ENCODE assay signal across 14 cellular contexts in genomic region chr7:136117539-136117938, GRCh38.
DNase-seq lines count a peak whose midpoint lies in the region; ATAC-seq, FAIRE-seq and TF ChIP-seq lines count a peak whose summit lies in the region.
"Had no signal": no experiment of that assay in that cellular context is flagged by ENCODE, and none has a peak within 500 bp of the region (broad histone marks: within the 10 kb centered on the region; RNA-seq: fewer than 3 reads in every experiment).

No MANE protein-coding gene starts in this region.

- 90 to 94% methylated on average over 2 to 7 of the region's 7 CpGs for WGBS in endodermal cell (ENCODE audit: insufficient coverage in 1 of 2, insufficient read length in 1 of 2), 2 experiments
- 90 to 96% methylated on average over 7 of the region's 7 CpGs for WGBS in aorta, 2 donors

- H3K27me3 Mint-ChIP-seq in GM23338 (ENCODE audit: insufficient read depth, low read depth, poor library complexity) (peaks cover 8% of the 10 kb centered on the region), HFFc6 (ENCODE audit: insufficient read depth) (peaks cover 2% of the 10 kb centered on the region; the same call in 1 of the 2 replicates), endodermal cell (ENCODE audit: insufficient read depth) (peaks cover 1% of the 10 kb centered on the region)
- H3K27me3 Mint-ChIP-seq: B cell had no signal

- no peak overlapping the region for H3K4me2 ChIP-seq in GM23338
- H3K4me2 ChIP-seq: BLaER1 treated with 17β-estradiol and CSF1 and Interleukin-3, amounts not matched to agents 10 nM and 100 nM had no signal

- H3K27ac ChIP-seq in GM23338 (ENCODE audit: low read depth) = no peak overlapping the region
- no peak overlapping the region for H3K27ac ChIP-seq in endodermal cell (ENCODE audit: low read depth, low read length)
- H3K27ac ChIP-seq in aorta (ENCODE audit: low read depth in 1 of 2, low read length in 2 of 2) = no peak overlapping the region
- H3K27ac ChIP-seq: BLaER1 treated with 17β-estradiol and CSF1 and Interleukin-3, amounts not matched to agents 10 nM and 100 nM; HL-60 had no signal

- H3K36me3 ChIP-seq in GM23338 (ENCODE audit: insufficient read depth) (no peaks in the 10 kb centered on the region), endodermal cell (ENCODE audit: control insufficient read depth, insufficient read depth, low read length) (no peaks in the 10 kb centered on the region), aorta (ENCODE audit: control insufficient read depth in 1 of 2, insufficient read depth in 2 of 2, low read length in 1 of 2) (no peaks in the 10 kb centered on the region)
- H3K36me3 ChIP-seq: BLaER1 treated with 17β-estradiol and CSF1 and Interleukin-3, amounts not matched to agents 10 nM and 100 nM had no signal

- H3K9me2 ChIP-seq in GM23338 (ENCODE audit: insufficient read depth) = no peaks in the 10 kb centered on the region

- no peak for FAIRE-seq in GM19239 (lab: Jason Lieb, UNC)

- H3K4me1 Mint-ChIP-seq in GM23338 = peaks cover 3% of the 10 kb centered on the region; the same call in 1 of the 3 replicates
- H3K4me1 Mint-ChIP-seq in HFFc6 (ENCODE audit: low read depth) = no peaks in the 10 kb centered on the region
- no peaks in the 10 kb centered on the region for H3K4me1 Mint-ChIP-seq in endodermal cell

- TF ChIP-seq CTCF in GM23338 (conservative IDR thresholded peaks at IDR 0.05; ENCODE audit: low read depth in 2 of 2) (peak; percentile 20; a peak in 1 of 4 replicates), HFFc6 (IDR thresholded peaks at IDR 0.05) (0 out of 2 replicates have a peak, but pooled peaks have one; percentile 6), endodermal cell (conservative IDR thresholded peaks at IDR 0.05) (peak; percentile 36)

- H3K4me1 ChIP-seq in GM23338 (ENCODE audit: insufficient read depth) = no peaks in the 10 kb centered on the region
- H3K4me1 ChIP-seq in endodermal cell (ENCODE audit: control insufficient read depth, insufficient read depth, low read length) = no peaks in the 10 kb centered on the region
- no peaks in the 10 kb centered on the region for H3K4me1 ChIP-seq in aorta (ENCODE audit: control insufficient read depth in 1 of 2, insufficient read depth in 2 of 2, low read length in 2 of 2)

- no peak overlapping the region for H3K4me3 ChIP-seq in GM23338
- H3K4me3 ChIP-seq in endodermal cell (ENCODE audit: low read length) = no peak overlapping the region
- no peak overlapping the region for H3K4me3 ChIP-seq in aorta (ENCODE audit: low read length in 2 of 2)
- H3K4me3 ChIP-seq: BLaER1 treated with 17β-estradiol and CSF1 and Interleukin-3, amounts not matched to agents 10 nM and 100 nM had no signal

- H3F3A ChIP-seq in GM23338 (replicated peaks; ENCODE audit: low read depth) = no peaks in the 10 kb centered on the region

- intact Hi-C loops in aorta (cut with DNase I) = no loop called here

- no peak overlapping the region for H3K9ac ChIP-seq in endodermal cell (ENCODE audit: extremely low read depth, low read length, poor library complexity, severe bottlenecking)
- H3K9ac ChIP-seq: BLaER1 treated with 17β-estradiol and CSF1 and Interleukin-3, amounts not matched to agents 10 nM and 100 nM had no signal

- H3K4me3 Mint-ChIP-seq in GM23338 (no peak overlapping the region), HFFc6 (no peak overlapping the region), endodermal cell (no peak overlapping the region)
- H3K4me3 Mint-ChIP-seq: B cell; CD8-positive, alpha-beta T cell had no signal

- no peaks in the 10 kb centered on the region for H3K79me2 ChIP-seq in GM23338 (replicated peaks; ENCODE audit: insufficient read depth)

- H3K36me3 Mint-ChIP-seq in GM23338 (ENCODE audit: low read depth) = no peaks in the 10 kb centered on the region
- H3K36me3 Mint-ChIP-seq in HFFc6 (ENCODE audit: low read depth) = no peaks in the 10 kb centered on the region
- H3K36me3 Mint-ChIP-seq in endodermal cell (ENCODE audit: low read depth) = no peaks in the 10 kb centered on the region

- DNase-seq in GM23338 (ENCODE audit: low spot score) (no peak), HFFc6 (no peak), endodermal cell (peak; percentile 52), aorta (no peak), SIG-M5 (lab: John Stamatoyannopoulos, UW) (no peak), GM19239 (ENCODE audit: insufficient read length, low spot score) (no peak)
- DNase-seq: Calu3; CD8-positive, alpha-beta T cell; DMS79 treated with DMSO at 0.1 percent for 48 hours; GF-D8; HCEC 1CT had no signal

- H3K9me3 ChIP-seq in endodermal cell (ENCODE audit: control insufficient read depth, low read length) (no peaks in the 10 kb centered on the region), aorta (ENCODE audit: control insufficient read depth, low read length) (no peaks in the 10 kb centered on the region)
- H3K9me3 ChIP-seq: BLaER1 treated with 17β-estradiol and CSF1 and Interleukin-3, amounts not matched to agents 10 nM and 100 nM had no signal

- H3K27me3 ChIP-seq in GM23338 (ENCODE audit: insufficient read depth) = no peaks in the 10 kb centered on the region
- H3K27me3 ChIP-seq in endodermal cell (ENCODE audit: control insufficient read depth, insufficient read depth, low read length, poor library complexity, severe bottlenecking) = no peaks in the 10 kb centered on the region
- H3K27me3 ChIP-seq in aorta (ENCODE audit: control insufficient read depth in 1 of 2, insufficient read depth in 2 of 2, low read length in 1 of 2) = no peaks in the 10 kb centered on the region
- H3K27me3 ChIP-seq: BLaER1 treated with 17β-estradiol and CSF1 and Interleukin-3, amounts not matched to agents 10 nM and 100 nM had no signal

- H3K27ac Mint-ChIP-seq in GM23338 = no peak overlapping the region
- no peak overlapping the region for H3K27ac Mint-ChIP-seq in HFFc6
- no peak overlapping the region for H3K27ac Mint-ChIP-seq in endodermal cell
- H3K27ac Mint-ChIP-seq: B cell; CD8-positive, alpha-beta T cell had no signal

- H4K20me1 ChIP-seq in GM23338 (replicated peaks; ENCODE audit: insufficient read depth) = no peaks in the 10 kb centered on the region
- H4K20me1 ChIP-seq: BLaER1 treated with 17β-estradiol and CSF1 and Interleukin-3, amounts not matched to agents 10 nM and 100 nM had no signal

- H3K9me3 Mint-ChIP-seq in GM23338 (no peaks in the 10 kb centered on the region; the same call in 2 of the 3 replicates), HFFc6 (no peaks in the 10 kb centered on the region), endodermal cell (no peaks in the 10 kb centered on the region)

- H2AFZ ChIP-seq in GM23338 = no peak overlapping the region

- ATAC-seq in GM23338 (no peak), aorta (ENCODE audit: low FRiP score) (peak; percentile 33)
- ATAC-seq: CD8-positive, alpha-beta T cell had no signal

TF ChIP-seq in GM23338, 12 proteins besides CTCF, POLR2A, EP300 and RAD21 (continues in another document):
- TF ChIP-seq JUNB (IDR thresholded peaks at IDR 0.05; ENCODE audit: unreplicated experiment) (no peak), ZNF331 (CRISPR knock-in tag; IDR thresholded peaks at IDR 0.05; ENCODE audit: low read depth) (no peak), EZH2 (IDR thresholded peaks at IDR 0.05; ENCODE audit: low read depth, unreplicated experiment) (no peak), POLR2AphosphoS5 (IDR thresholded peaks at IDR 0.05; ENCODE audit: low read depth) (no peak), ZNF114 (CRISPR knock-in tag; IDR thresholded peaks at IDR 0.05) (no peak), NANOG (IDR thresholded peaks at IDR 0.05; ENCODE audit: borderline replicate concordance) (no peak), REST (IDR thresholded peaks at IDR 0.05; ENCODE audit: unreplicated experiment) (no peak)
